Comparison of ENCODE assay signal across 24 cellular contexts in genomic region chr4:109263721-109264120, GRCh38.
"Had no signal": no experiment of that assay in that cellular context is flagged by ENCODE, and none has a peak within 500 bp of the region (broad histone marks: within the 10 kb centered on the region; RNA-seq: fewer than 3 reads in every experiment).

No MANE protein-coding gene starts in this region.

- H3K4me3 Mint-ChIP-seq: mesothelial cell of epicardium; naive thymus-derived CD4-positive, alpha-beta T cell; nephron progenitor cell; stimulated activated naive B cell treated with anti-CD40 and anti-IgM and Interleukin-4, amounts not matched to agents 10 μg/mL and 1 μg/mL and 100 μg/mL, for 72 hours; stimulated activated naive CD8-positive, alpha-beta T cell treated with anti-CD3 and anti-CD28 coated beads, Interleukin-15, Interleukin-2, amounts not matched to agents 100 ng/mL and 50 ng/mL, for 24 hours had no signal

- H3K27me3 ChIP-seq: dorsolateral prefrontal cortex, neutrophil, right atrium auricular region, tibial artery, upper lobe of left lung had no signal

- H3K79me2 ChIP-seq: parathyroid adenoma had no signal

- DNase-seq: caudate nucleus; cerebellar nuclear complex; dorsolateral prefrontal cortex; effector CD4-positive, alpha-beta T cell; head of caudate nucleus; kidney; mesenchymal stem cell; mucosa of descending colon; naive thymus-derived CD4-positive, alpha-beta T cell; nephron progenitor cell; spleen; stimulated activated naive B cell treated with anti-CD40 and anti-IgM and Interleukin-4, amounts not matched to agents 10 μg/mL and 1 μg/mL and 100 μg/mL, for 72 hours; tibial artery; upper lobe of left lung had no signal

- H2AFZ ChIP-seq: parathyroid adenoma had no signal

- H3K9me3 Mint-ChIP-seq: mesothelial cell of epicardium; naive thymus-derived CD4-positive, alpha-beta T cell; nephron progenitor cell; stimulated activated naive B cell treated with anti-CD40 and anti-IgM and Interleukin-4, amounts not matched to agents 10 μg/mL and 1 μg/mL and 100 μg/mL, for 72 hours; stimulated activated naive CD8-positive, alpha-beta T cell treated with anti-CD3 and anti-CD28 coated beads, Interleukin-15, Interleukin-2, amounts not matched to agents 100 ng/mL and 50 ng/mL, for 24 hours had no signal

- H3K36me3 ChIP-seq: neutrophil, prostate gland, right atrium auricular region, spleen, tibial artery, upper lobe of left lung had no signal

- H3K27ac Mint-ChIP-seq: mesothelial cell of epicardium; naive thymus-derived CD4-positive, alpha-beta T cell; nephron progenitor cell; stimulated activated naive B cell treated with anti-CD40 and anti-IgM and Interleukin-4, amounts not matched to agents 10 μg/mL and 1 μg/mL and 100 μg/mL, for 72 hours; stimulated activated naive CD8-positive, alpha-beta T cell treated with anti-CD3 and anti-CD28 coated beads, Interleukin-15, Interleukin-2, amounts not matched to agents 100 ng/mL and 50 ng/mL, for 24 hours had no signal

- H3K4me3 ChIP-seq: lung, mucosa of descending colon, prostate gland, right atrium auricular region, skin epidermis, spleen, tibial artery, upper lobe of left lung had no signal

- H3K36me3 Mint-ChIP-seq: naive thymus-derived CD4-positive, alpha-beta T cell; stimulated activated naive B cell treated with anti-CD40 and anti-IgM and Interleukin-4, amounts not matched to agents 10 μg/mL and 1 μg/mL and 100 μg/mL, for 72 hours had no signal

- H3K4me1 ChIP-seq: parathyroid adenoma, prostate gland, right atrium auricular region, spleen, upper lobe of left lung had no signal

- H3K9ac ChIP-seq: parathyroid adenoma had no signal

- H3K9me3 ChIP-seq: mucosa of descending colon, neutrophil, prostate gland, right atrium auricular region, spleen, tibial artery, upper lobe of left lung had no signal

- ATAC-seq: left lobe of liver; mucosa of descending colon; naive thymus-derived CD4-positive, alpha-beta T cell; sciatic nerve; stimulated activated naive B cell treated with anti-CD40 and anti-IgM and Interleukin-4, amounts not matched to agents 10 μg/mL and 1 μg/mL and 100 μg/mL, for 72 hours had no signal

- H3K27ac ChIP-seq: dorsolateral prefrontal cortex, neutrophil, parathyroid adenoma, prostate gland, right atrium auricular region, skin epidermis, spleen, upper lobe of left lung had no signal

- H3K4me1 Mint-ChIP-seq: naive thymus-derived CD4-positive, alpha-beta T cell; nephron progenitor cell; stimulated activated naive B cell treated with anti-CD40 and anti-IgM and Interleukin-4, amounts not matched to agents 10 μg/mL and 1 μg/mL and 100 μg/mL, for 72 hours had no signal
